32 cellular contexts compared by ENCODE assay signal in the genomic region with DNA sequence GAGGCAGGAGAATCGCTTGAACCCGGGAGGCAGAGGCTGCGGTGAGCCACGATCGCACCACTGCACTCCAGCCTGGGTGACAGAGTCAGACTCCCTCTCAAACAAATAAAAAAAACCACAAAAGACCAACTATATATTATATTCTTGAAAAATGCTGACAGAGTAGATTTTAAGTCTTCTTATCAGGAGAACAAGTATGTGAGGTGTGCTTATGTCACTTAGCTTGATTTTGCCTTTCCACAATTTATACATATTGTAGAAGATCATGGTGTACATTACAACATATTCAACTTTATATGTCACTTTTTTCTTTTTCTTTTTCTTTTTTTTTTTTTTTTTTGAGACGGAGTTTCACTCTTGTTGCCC.
"Had no signal": no experiment of that assay in that cellular context is flagged by ENCODE, and none has a peak within 500 bp of the region (broad histone marks: within the 10 kb centered on the region; RNA-seq: fewer than 3 reads in every experiment).

No MANE protein-coding gene starts in this region.

- FAIRE-seq: astrocyte, TTC549 had no signal

- H3K36me3 ChIP-seq: adrenal gland, brain microvascular endothelial cell, breast epithelium had no signal

- DNase-seq: activated B cell treated with CpG ODN at 0.5 μM for 24 hours; activated CD4-positive, alpha-beta memory T cell treated with anti-CD3 and anti-CD28 coated beads for 36 hours; activated CD4-positive, alpha-beta T cell treated with anti-CD3 and anti-CD28 coated beads for 4 hours; activated CD4-positive, alpha-beta T cell treated with anti-CD3 and anti-CD28 coated beads, Interleukin-2, amount 10 ng/mL, durations not matched to agents 24 days and 14 days; activated CD4-positive, alpha-beta T cell treated with anti-CD3 and anti-CD28 coated beads, Interleukin-2, amount 50 U/mL, for 1 hour; activated CD4-positive, alpha-beta T cell treated with anti-CD3 and anti-CD28 coated beads, Interleukin-2, amount 50 U/mL, for 4 hours; activated CD4-positive, CD25-positive, alpha-beta regulatory T cell treated with anti-CD3 and anti-CD28 coated beads, Interleukin-2, amount 50 U/mL, for 72 hours; activated CD8-positive, alpha-beta memory T cell treated with anti-CD3 and anti-CD28 coated beads, Interleukin-2, amount 50 U/mL, for 4 hours; activated CD8-positive, alpha-beta T cell treated with anti-CD3 and anti-CD28 coated beads for 36 hours; activated effector memory CD4-positive, alpha-beta T cell treated with anti-CD3 and anti-CD28 coated beads, Interleukin-2, amount 50 U/mL, for 16 hours; activated gamma-delta T cell treated with Interleukin-2 at 50 U/mL for 16 hours; activated naive CD4-positive, alpha-beta T cell; activated naive CD4-positive, alpha-beta T cell treated with anti-CD3 and anti-CD28 coated beads for 36 hours; activated naive CD4-positive, alpha-beta T cell treated with anti-CD3 and anti-CD28 coated beads, Interleukin-2, amount 50 U/mL, for 16 hours; activated naive CD8-positive, alpha-beta T cell treated with anti-CD3 and anti-CD28 coated beads for 36 hours; activated T-cell treated with anti-CD3 and anti-CD28 coated beads for 4 hours; activated T-cell treated with anti-CD3 and anti-CD28 coated beads, Interleukin-2, amount 50 U/mL, for 1 hour; activated T-cell treated with anti-CD3 and anti-CD28 coated beads, Interleukin-2, amount 50 U/mL, for 4 hours; activated T-cell treated with anti-CD3 and anti-CD28 coated beads, Interleukin-2, amount 50 U/mL, for 72 hours; adrenal gland; amniotic stem cell; body of pancreas; brain microvascular endothelial cell; central memory CD4-positive, alpha-beta T cell; T-helper 2 cell; T-helper 9 cell had no signal

- H3K27me3 ChIP-seq: adrenal gland, body of pancreas, brain microvascular endothelial cell, breast epithelium had no signal

- ATAC-seq: activated CD8-positive, alpha-beta T cell treated with anti-CD3 and anti-CD28 coated beads for 36 hours; activated naive CD4-positive, alpha-beta T cell treated with anti-CD3 and anti-CD28 coated beads, Interleukin-2, amount 50 U/mL, for 72 hours; activated T-cell treated with anti-CD3 and anti-CD28 coated beads, Interleukin-2, amount 50 U/mL, for 4 hours; activated T-cell treated with anti-CD3 and anti-CD28 coated beads, Interleukin-2, amount 50 U/mL, for 72 hours; activated T-helper 17 cell treated with anti-CD3 and anti-CD28 coated beads, Interleukin-2, amount 50 U/mL, for 72 hours; body of pancreas had no signal

- H3K4me3 ChIP-seq: adrenal gland, body of pancreas, breast epithelium had no signal

- H3K4me1 ChIP-seq: adrenal gland, breast epithelium had no signal

- H3K27ac ChIP-seq: adrenal gland, body of pancreas, brain microvascular endothelial cell, breast epithelium, VCaP had no signal

- H3K9me3 ChIP-seq: adrenal gland, body of pancreas, breast epithelium had no signal
